In the genomic region with DNA sequence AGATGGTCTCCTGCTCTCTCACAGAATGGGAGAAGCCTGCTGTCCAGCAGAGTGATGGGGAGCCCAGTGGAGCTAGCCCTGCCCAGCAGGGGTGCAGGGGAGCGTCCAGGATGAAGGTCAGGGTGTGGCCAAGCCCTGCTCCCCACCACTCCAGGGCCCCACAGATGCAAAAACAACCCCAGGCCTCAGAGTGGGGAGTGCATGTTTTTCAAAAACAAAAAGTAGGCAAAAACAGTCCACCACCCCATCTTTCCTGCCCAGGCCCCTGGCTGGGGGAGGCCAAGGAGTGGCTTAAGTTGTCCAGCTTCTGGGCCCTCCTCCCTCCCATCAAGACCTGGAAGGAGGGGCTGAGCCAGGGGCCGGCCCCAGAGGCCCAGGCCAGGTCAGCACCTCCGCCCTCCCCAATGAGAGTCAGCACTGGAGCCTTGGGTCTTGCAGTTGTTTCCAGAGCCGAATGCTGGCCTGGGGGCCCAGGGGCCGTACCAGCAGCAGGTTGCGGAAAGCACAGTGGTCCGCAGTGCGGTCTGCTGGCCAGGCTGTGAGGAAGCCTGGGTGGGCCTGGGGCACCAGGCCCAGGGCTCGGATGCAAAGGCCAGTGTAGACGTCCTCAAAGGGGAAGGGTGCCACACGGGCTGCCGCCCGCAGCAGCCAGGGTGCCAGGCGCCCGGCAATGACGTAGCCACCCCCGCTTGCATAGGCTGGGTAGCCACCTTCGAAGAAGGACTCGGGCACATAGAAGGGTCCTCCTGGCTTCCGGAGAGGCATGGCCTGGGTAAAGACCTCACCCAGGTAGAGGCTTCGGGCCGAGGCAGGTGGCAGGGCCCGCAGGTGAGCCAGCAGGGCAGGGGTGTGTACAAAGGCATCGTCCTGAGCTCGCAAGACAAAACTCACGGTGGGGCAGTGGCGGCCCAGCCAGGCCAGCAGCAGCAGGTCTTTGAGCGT, we compare ENCODE assay signal across 1 cellular context.
TF ChIP-seq lines count a peak whose summit lies in the region.

No MANE protein-coding gene starts in this region.

TF ChIP-seq in GM23338, 12 proteins besides CTCF, POLR2A, EP300 and RAD21:
- TF ChIP-seq ZNF331 (CRISPR knock-in tag; IDR thresholded peaks at IDR 0.05; ENCODE audit: low read depth) (no peak), ZNF114 (CRISPR knock-in tag; IDR thresholded peaks at IDR 0.05) (no peak), REST (IDR thresholded peaks at IDR 0.05; ENCODE audit: unreplicated experiment) (no peak), EZH2phosphoT487 (IDR thresholded peaks at IDR 0.05; ENCODE audit: unreplicated experiment) (no peak), ZNF462 (CRISPR knock-in tag; IDR thresholded peaks at IDR 0.05) (no peak), EZH2 (IDR thresholded peaks at IDR 0.05; ENCODE audit: low read depth, unreplicated experiment) (no peak), NANOG (IDR thresholded peaks at IDR 0.05; ENCODE audit: borderline replicate concordance) (no peak), POLR2AphosphoS5 (IDR thresholded peaks at IDR 0.05; ENCODE audit: low read depth) (no peak), STAT1 (IDR thresholded peaks at IDR 0.05; ENCODE audit: unreplicated experiment) (no peak), CREB1 (CRISPR knock-in tag; IDR thresholded peaks at IDR 0.05; ENCODE audit: low read depth) (no peak), JUNB (IDR thresholded peaks at IDR 0.05; ENCODE audit: unreplicated experiment) (no peak)
- TF ChIP-seq, protein P1, sequence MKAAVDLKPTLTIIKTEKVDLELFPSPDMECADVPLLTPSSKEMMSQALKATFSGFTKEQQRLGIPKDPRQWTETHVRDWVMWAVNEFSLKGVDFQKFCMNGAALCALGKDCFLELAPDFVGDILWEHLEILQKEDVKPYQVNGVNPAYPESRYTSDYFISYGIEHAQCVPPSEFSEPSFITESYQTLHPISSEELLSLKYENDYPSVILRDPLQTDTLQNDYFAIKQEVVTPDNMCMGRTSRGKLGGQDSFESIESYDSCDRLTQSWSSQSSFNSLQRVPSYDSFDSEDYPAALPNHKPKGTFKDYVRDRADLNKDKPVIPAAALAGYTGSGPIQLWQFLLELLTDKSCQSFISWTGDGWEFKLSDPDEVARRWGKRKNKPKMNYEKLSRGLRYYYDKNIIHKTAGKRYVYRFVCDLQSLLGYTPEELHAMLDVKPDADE (IDR thresholded peaks at IDR 0.05): no peak
